Comparison of ENCODE assay signal across 22 cellular contexts in the genomic region with DNA sequence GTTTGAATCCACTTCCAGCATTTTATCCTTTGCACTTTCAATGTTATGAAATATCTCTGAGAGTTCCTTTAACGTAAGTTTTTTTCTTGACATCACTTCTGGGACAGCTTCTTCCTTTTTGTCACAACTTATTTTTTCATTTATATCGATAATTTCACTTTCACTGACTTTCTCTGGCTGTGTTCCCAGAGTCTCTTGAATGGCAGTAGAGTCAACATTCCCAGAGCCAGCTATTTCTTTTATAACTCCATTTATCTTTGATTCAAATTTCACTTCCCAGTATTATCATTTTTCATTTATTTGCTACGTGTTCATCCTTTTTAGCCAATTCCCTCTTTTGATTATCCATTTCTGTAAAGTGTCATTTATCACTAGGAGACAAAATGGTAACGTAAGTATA.
"Had no signal": no experiment of that assay in that cellular context is flagged by ENCODE, and none has a peak within 500 bp of the region (broad histone marks: within the 10 kb centered on the region; RNA-seq: fewer than 3 reads in every experiment).

No MANE protein-coding gene starts in this region.

- ATAC-seq: activated CD8-positive, alpha-beta T cell treated with anti-CD3 and anti-CD28 coated beads, Interleukin-2, amount 10 ng/mL, durations not matched to agents 7 days and 5 days; gastrocnemius medialis; naive thymus-derived CD4-positive, alpha-beta T cell; sciatic nerve; stimulated activated memory B cell treated with anti-CD40 and anti-IgM and Interleukin-4, amounts not matched to agents 10 μg/mL and 1 μg/mL and 100 μg/mL, for 72 hours had no signal

- H3K27me3 ChIP-seq: brain microvascular endothelial cell, colonic mucosa, gastrocnemius medialis, neural progenitor cell, ovary, upper lobe of left lung had no signal

- H3K36me3 ChIP-seq: brain microvascular endothelial cell, colonic mucosa, gastrocnemius medialis, neural progenitor cell, ovary, thoracic aorta, upper lobe of left lung had no signal

- H3K9ac ChIP-seq: neural progenitor cell had no signal

- H3K4me1 ChIP-seq: colonic mucosa, neural progenitor cell, upper lobe of left lung had no signal

- H3K4me3 ChIP-seq: colonic mucosa, gastrocnemius medialis, neural progenitor cell, ovary, smooth muscle cell, thoracic aorta had no signal

- H3K9me3 ChIP-seq: colonic mucosa, gastrocnemius medialis, ovary, thoracic aorta, upper lobe of left lung had no signal

- DNase-seq: activated CD4-positive, alpha-beta T cell treated with anti-CD3 and anti-CD28 coated beads, Interleukin-2, amount 10 ng/mL, durations not matched to agents 24 days and 14 days; activated CD8-positive, alpha-beta T cell treated with anti-CD3 and anti-CD28 coated beads, Interleukin-2, amount 10 ng/mL, durations not matched to agents 7 days and 5 days; activated naive CD4-positive, alpha-beta T cell treated with Interleukin-2 at 50 U/mL for 16 hours; activated T-cell treated with anti-CD3 and anti-CD28 coated beads, Interleukin-2, amount 50 U/mL, for 24 hours; anterior cingulate cortex; brain microvascular endothelial cell; central memory CD4-positive, alpha-beta T cell; colonic mucosa; gastrocnemius medialis; head of caudate nucleus; mesendoderm; naive thymus-derived CD4-positive, alpha-beta T cell; ovary; stimulated activated CD4-positive, alpha-beta T cell treated with anti-CD3 and anti-CD28 coated beads, Interleukin-4, amount 100 ng/mL, for 1 hour; T-helper 1 cell; T-helper 9 cell; upper lobe of left lung had no signal
